Comparison of ENCODE assay signal across 28 cellular contexts in the genomic region with DNA sequence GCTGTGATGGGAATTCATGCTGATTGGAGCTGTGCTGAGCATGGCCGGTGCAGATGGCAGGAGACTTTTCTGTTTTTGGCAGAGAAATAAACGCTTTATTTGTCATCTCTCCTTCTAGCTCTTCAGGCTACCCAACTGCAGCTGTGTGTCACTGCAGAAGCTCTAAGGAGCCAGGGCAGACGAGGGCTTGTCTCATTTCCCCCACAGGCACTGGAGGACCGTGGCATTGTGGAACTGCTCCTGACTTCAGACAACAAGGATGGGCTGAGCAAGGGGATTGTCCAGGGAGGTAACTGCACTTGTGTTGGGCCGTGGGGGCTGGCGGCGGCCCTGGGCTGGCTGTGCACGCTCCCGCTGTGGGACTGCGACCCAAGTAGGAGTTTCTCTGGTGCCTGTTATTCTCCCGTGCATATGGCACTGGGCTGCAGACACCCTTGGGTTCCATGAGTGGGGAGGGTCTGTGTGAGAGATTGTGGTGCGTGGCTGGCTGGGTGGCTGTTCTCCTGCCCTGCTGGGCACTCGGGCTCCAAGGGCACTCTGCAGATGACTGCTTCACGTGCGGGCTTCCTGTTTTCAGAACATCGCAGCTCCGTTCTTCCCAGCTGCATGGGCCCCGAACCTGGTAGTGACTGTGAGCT. TPM values are rescaled to one million over a fixed set of nuclear protein-coding genes. Genes with fewer than 3 reads are reported as not detected.
"Had no signal": no experiment of that assay in that cellular context is flagged by ENCODE, and none has a peak within 500 bp of the region (broad histone marks: within the 10 kb centered on the region; RNA-seq: fewer than 3 reads in every experiment).

No MANE protein-coding gene starts in this region.

- H3K4me3 Mint-ChIP-seq: activated CD4-positive, alpha-beta T cell treated with anti-CD3 and anti-CD28 coated beads, Interleukin-2, amount 10 ng/mL, durations not matched to agents 7 days and 5 days; activated CD8-positive, alpha-beta T cell treated with anti-CD3 and anti-CD28 coated beads for 36 hours; activated T-cell treated with anti-CD3 and anti-CD28 coated beads, Interleukin-2, amount 50 U/mL, for 72 hours; memory B cell; natural killer cell had no signal

- H3K27me3 ChIP-seq: colonic mucosa, gastrocnemius medialis, right lobe of liver, vagina had no signal

- DNase-seq: activated CD4-positive, alpha-beta T cell treated with anti-CD3 and anti-CD28 coated beads for 1 hour; activated CD4-positive, alpha-beta T cell treated with anti-CD3 and anti-CD28 coated beads, Interleukin-2, amount 10 ng/mL, durations not matched to agents 7 days and 5 days; activated CD8-positive, alpha-beta T cell treated with anti-CD3 and anti-CD28 coated beads for 36 hours; activated naive CD4-positive, alpha-beta T cell; activated T-cell treated with anti-CD3 and anti-CD28 coated beads for 4 hours; activated T-cell treated with anti-CD3 and anti-CD28 coated beads, Interleukin-2, amount 50 U/mL, for 72 hours; colonic mucosa; effector memory CD4-positive, alpha-beta T cell; erythroblast; gastrocnemius medialis; glutamatergic neuron; islet precursor cell; left cardiac atrium; natural killer cell; right lobe of liver; stimulated activated CD4-positive, alpha-beta T cell treated with anti-CD3 and anti-CD28 coated beads, Interleukin-12 subunit alpha, Interleukin-12 subunit beta, amount 100 ng/mL, for 4 hours; stimulated activated CD4-positive, alpha-beta T cell treated with anti-CD3 and anti-CD28 coated beads, Interleukin-4, amount 100 ng/mL, for 1 hour; stimulated activated naive CD8-positive, alpha-beta T cell treated with anti-CD3 and anti-CD28 coated beads, Interleukin-15, Interleukin-2, amounts not matched to agents 100 U/mL and 50 U/mL, for 24 hours; T-helper 2 cell; trophoblast cell had no signal

- ATAC-seq: activated CD8-positive, alpha-beta T cell treated with anti-CD3 and anti-CD28 coated beads for 36 hours; activated naive CD4-positive, alpha-beta T cell treated with anti-CD3 and anti-CD28 coated beads, Interleukin-2, amount 50 U/mL, for 72 hours; activated T-cell treated with anti-CD3 and anti-CD28 coated beads, Interleukin-2, amount 50 U/mL, for 72 hours; gastrocnemius medialis; left cardiac atrium; right lobe of liver; stimulated activated naive CD8-positive, alpha-beta T cell treated with anti-CD3 and anti-CD28 coated beads, Interleukin-15, Interleukin-2, amounts not matched to agents 100 U/mL and 50 U/mL, for 24 hours had no signal

- H3K4me3 ChIP-seq: colonic mucosa, dorsolateral prefrontal cortex, gastrocnemius medialis, right lobe of liver, skin epidermis, thoracic aorta, vagina had no signal

- H3K27ac Mint-ChIP-seq: activated CD8-positive, alpha-beta T cell treated with anti-CD3 and anti-CD28 coated beads for 36 hours; activated T-cell treated with anti-CD3 and anti-CD28 coated beads, Interleukin-2, amount 50 U/mL, for 72 hours; memory B cell; progenitor cell of endocrine pancreas had no signal

- H3K9me3 ChIP-seq: colonic mucosa, gastrocnemius medialis, right lobe of liver, thoracic aorta, vagina had no signal

- H3K36me3 ChIP-seq: colonic mucosa, gastrocnemius medialis, right lobe of liver, thoracic aorta, vagina had no signal

- H3K36me3 Mint-ChIP-seq: memory B cell had no signal

- H3K9me3 Mint-ChIP-seq: activated CD4-positive, alpha-beta T cell treated with anti-CD3 and anti-CD28 coated beads, Interleukin-2, amount 10 ng/mL, durations not matched to agents 7 days and 5 days; activated CD8-positive, alpha-beta T cell treated with anti-CD3 and anti-CD28 coated beads for 36 hours; activated naive CD4-positive, alpha-beta T cell treated with anti-CD3 and anti-CD28 coated beads, Interleukin-2, amount 50 U/mL, for 72 hours; activated T-cell treated with anti-CD3 and anti-CD28 coated beads, Interleukin-2, amount 50 U/mL, for 72 hours; natural killer cell had no signal

- H3K4me1 ChIP-seq: colonic mucosa, gastrocnemius medialis, right lobe of liver, vagina had no signal

- H3K27ac ChIP-seq: colonic mucosa, dorsolateral prefrontal cortex, gastrocnemius medialis, right lobe of liver, skin epidermis, thoracic aorta, vagina had no signal

RNA-seq across cellular contexts. Expression of a gene that starts 27.2 kb away (rescaled TPM):
- total RNA-seq: osteocyte had no signal
